1 cellular context compared by ENCODE assay signal in genomic region chr1:45686081-45687013, GRCh38.
TF ChIP-seq lines count a peak whose summit lies in the region.

Gene GPBP1L1, minus strand, starts transcription at chr1:45686533. Its CDS starts 27,446 bp downstream, at chr1:45659087.

TF ChIP-seq in HepG2, 621 proteins besides CTCF, POLR2A, EP300 and RAD21 (continued from another document and continues in another):
- TF ChIP-seq THAP9 (CRISPR knock-in tag; IDR thresholded peaks at IDR 0.05; ENCODE audit: borderline replicate concordance), result no peak; the same call in 1 of the 2 replicates
- TF ChIP-seq RBAK (CRISPR knock-in tag; IDR thresholded peaks at IDR 0.05), result no peak
- no peak for TF ChIP-seq ZNF343 (CRISPR knock-in tag; IDR thresholded peaks at IDR 0.05)
- no peak for TF ChIP-seq ZKSCAN1 (IDR thresholded peaks at IDR 0.05; ENCODE audit: low read length)
- TF ChIP-seq BRCA1 (CRISPR knock-in tag; IDR thresholded peaks at IDR 0.05), result no peak
- TF ChIP-seq LCORL (IDR thresholded peaks at IDR 0.05), result no peak
- peak; percentile 53; the same call in 1 of the 2 replicates for TF ChIP-seq LCORL (CRISPR knock-in tag; IDR thresholded peaks at IDR 0.05)
- TF ChIP-seq SUZ12 (IDR thresholded peaks at IDR 0.05; ENCODE audit: low read depth, low read length), result no peak
- TF ChIP-seq ZBTB38 (CRISPR knock-in tag; IDR thresholded peaks at IDR 0.05), result peak; percentile 46; the same call in 1 of the 2 replicates
- TF ChIP-seq HOXD1 (CRISPR knock-in tag; IDR thresholded peaks at IDR 0.05), result peak; percentile 11; the same call in 1 of the 2 replicates
- 0 out of 2 replicates have a peak, but pooled peaks have one; percentile 15 for TF ChIP-seq MTERF4 (CRISPR knock-in tag; IDR thresholded peaks at IDR 0.05)
- TF ChIP-seq SMC3 (IDR thresholded peaks at IDR 0.05; ENCODE audit: low read length), result no peak
- TF ChIP-seq ONECUT2 (CRISPR knock-in tag; IDR thresholded peaks at IDR 0.05), result no peak
- no peak for TF ChIP-seq EZH2 (conservative IDR thresholded peaks at IDR 0.05; ENCODE audit: low read depth, low read length)
- TF ChIP-seq SKI (IDR thresholded peaks at IDR 0.05; ENCODE audit: partially characterized antibody), result no peak
- no peak for TF ChIP-seq AFF4 (CRISPR knock-in tag; IDR thresholded peaks at IDR 0.05)
- TF ChIP-seq ZNF543 (CRISPR knock-in tag; IDR thresholded peaks at IDR 0.05), result no peak
- TF ChIP-seq POLR2AphosphoS2 (IDR thresholded peaks at IDR 0.05; ENCODE audit: low read depth, low read length), result peak; percentile 41; the same call in 1 of the 2 replicates
- TF ChIP-seq CEBPZ (IDR thresholded peaks at IDR 0.05; ENCODE audit: low read length), result no peak
- TF ChIP-seq ZFP41 (CRISPR knock-in tag; IDR thresholded peaks at IDR 0.05; ENCODE audit: borderline replicate concordance), result no peak; the same call in 1 of the 2 replicates
- TF ChIP-seq ETS1 (CRISPR knock-in tag; IDR thresholded peaks at IDR 0.05), result no peak
- TF ChIP-seq ZBTB40 (IDR thresholded peaks at IDR 0.05), result no peak
- TF ChIP-seq ZBTB40 (CRISPR knock-in tag; IDR thresholded peaks at IDR 0.05), result no peak
- peak; percentile 66 for TF ChIP-seq ZNF501 (CRISPR knock-in tag; IDR thresholded peaks at IDR 0.05)
- no peak for TF ChIP-seq ZNF207 (IDR thresholded peaks at IDR 0.05; ENCODE audit: borderline replicate concordance)
- no peak for TF ChIP-seq ZBTB49 (CRISPR knock-in tag; IDR thresholded peaks at IDR 0.05; ENCODE audit: borderline replicate concordance)
- peak; percentile 14; the same call in 1 of the 2 replicates for TF ChIP-seq ZNF580 (CRISPR knock-in tag; IDR thresholded peaks at IDR 0.05; ENCODE audit: borderline replicate concordance, low read depth)
- no peak for TF ChIP-seq ZNF83 (CRISPR knock-in tag; IDR thresholded peaks at IDR 0.05; ENCODE audit: borderline replicate concordance)
- TF ChIP-seq ATF4 (CRISPR knock-in tag; IDR thresholded peaks at IDR 0.05), result no peak
- TF ChIP-seq KLF13 (CRISPR knock-in tag; IDR thresholded peaks at IDR 0.05), result no peak
